Comparison of ENCODE assay signal across 19 cellular contexts in the genomic region with DNA sequence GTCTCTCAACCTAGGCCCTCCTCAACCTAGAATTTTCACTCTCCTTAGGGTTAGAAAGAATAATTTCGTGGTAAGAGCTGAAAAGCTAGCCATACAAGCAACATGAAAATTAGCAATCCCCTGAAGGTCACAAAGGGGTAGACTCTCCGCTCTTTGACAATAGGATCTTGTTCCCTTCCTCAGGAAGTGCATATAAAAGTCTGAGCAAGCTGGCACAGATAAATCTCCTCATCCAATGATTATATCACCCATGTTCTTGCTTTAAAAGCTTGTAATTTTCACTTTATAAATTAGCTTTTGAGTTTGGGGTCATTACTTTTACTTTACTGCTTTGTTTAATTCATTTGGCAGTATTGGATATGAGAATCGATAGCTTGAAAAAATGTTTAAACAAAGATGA.
"Had no signal": no experiment of that assay in that cellular context is flagged by ENCODE, and none has a peak within 500 bp of the region (broad histone marks: within the 10 kb centered on the region; RNA-seq: fewer than 3 reads in every experiment).

No MANE protein-coding gene starts in this region.

- H3K4me1 Mint-ChIP-seq: activated naive CD4-positive, alpha-beta T cell treated with anti-CD3 and anti-CD28 coated beads, Interleukin-2, amount 50 U/mL, for 24 hours; nephron progenitor cell; stimulated activated memory B cell treated with anti-CD40 and anti-IgM and Interleukin-4, amounts not matched to agents 10 μg/mL and 1 μg/mL and 100 μg/mL, for 72 hours had no signal

- H3K27ac Mint-ChIP-seq: activated naive CD4-positive, alpha-beta T cell treated with anti-CD3 and anti-CD28 coated beads, Interleukin-2, amount 50 U/mL, for 24 hours; dendritic cell treated with granulocyte-macrophage colony-stimulating factor and Interleukin-4, amounts not matched to agents 40 ng/mL and 50 ng/mL, for 4 days; effector memory CD8-positive, alpha-beta T cell; nephron progenitor cell; stimulated activated memory B cell treated with anti-CD40 and anti-IgM and Interleukin-4, amounts not matched to agents 10 μg/mL and 1 μg/mL and 100 μg/mL, for 72 hours had no signal

- H3K4me3 Mint-ChIP-seq: activated naive CD4-positive, alpha-beta T cell treated with anti-CD3 and anti-CD28 coated beads, Interleukin-2, amount 50 U/mL, for 24 hours; dendritic cell treated with granulocyte-macrophage colony-stimulating factor and Interleukin-4, amounts not matched to agents 40 ng/mL and 50 ng/mL, for 4 days; effector memory CD8-positive, alpha-beta T cell; nephron progenitor cell; stimulated activated memory B cell treated with anti-CD40 and anti-IgM and Interleukin-4, amounts not matched to agents 10 μg/mL and 1 μg/mL and 100 μg/mL, for 72 hours had no signal

- H3K27me3 Mint-ChIP-seq: activated naive CD4-positive, alpha-beta T cell treated with anti-CD3 and anti-CD28 coated beads, Interleukin-2, amount 50 U/mL, for 24 hours; dendritic cell treated with granulocyte-macrophage colony-stimulating factor and Interleukin-4, amounts not matched to agents 40 ng/mL and 50 ng/mL, for 4 days; effector memory CD8-positive, alpha-beta T cell; stimulated activated memory B cell treated with anti-CD40 and anti-IgM and Interleukin-4, amounts not matched to agents 10 μg/mL and 1 μg/mL and 100 μg/mL, for 72 hours had no signal

- DNase-seq: activated CD4-positive, alpha-beta T cell treated with anti-CD3 and anti-CD28 coated beads, Interleukin-2, amount 50 U/mL, for 4 hours; activated gamma-delta T cell; effector memory CD8-positive, alpha-beta T cell; foreskin fibroblast; hypothalamus; nephron progenitor cell; occipital lobe; posterior cingulate gyrus; sigmoid colon; stimulated activated CD4-positive, alpha-beta T cell treated with anti-CD3 and anti-CD28 coated beads, Interleukin-4, amount 100 ng/mL, for 4 hours; upper lobe of left lung had no signal

- H3K9me3 ChIP-seq: sigmoid colon, thoracic aorta, upper lobe of left lung had no signal

- H3K36me3 ChIP-seq: sigmoid colon, thoracic aorta, upper lobe of left lung had no signal

- H3K9me3 Mint-ChIP-seq: activated naive CD4-positive, alpha-beta T cell treated with anti-CD3 and anti-CD28 coated beads, Interleukin-2, amount 50 U/mL, for 24 hours; effector memory CD8-positive, alpha-beta T cell; stimulated activated memory B cell treated with anti-CD40 and anti-IgM and Interleukin-4, amounts not matched to agents 10 μg/mL and 1 μg/mL and 100 μg/mL, for 72 hours had no signal

- H3K27me3 ChIP-seq: sigmoid colon, upper lobe of left lung had no signal

- H3K4me1 ChIP-seq: sigmoid colon, upper lobe of left lung had no signal

- H3K36me3 Mint-ChIP-seq: activated naive CD4-positive, alpha-beta T cell treated with anti-CD3 and anti-CD28 coated beads, Interleukin-2, amount 50 U/mL, for 24 hours; stimulated activated memory B cell treated with anti-CD40 and anti-IgM and Interleukin-4, amounts not matched to agents 10 μg/mL and 1 μg/mL and 100 μg/mL, for 72 hours had no signal

- ATAC-seq: effector memory CD8-positive, alpha-beta T cell; stimulated activated memory B cell treated with anti-CD40 and anti-IgM and Interleukin-4, amounts not matched to agents 10 μg/mL and 1 μg/mL and 100 μg/mL, for 72 hours had no signal

- H3K4me3 ChIP-seq: lung, sigmoid colon, thoracic aorta, upper lobe of left lung had no signal

- FAIRE-seq: keratinocyte, TTC549 had no signal

- H3K27ac ChIP-seq: epithelial cell of prostate, sigmoid colon, thoracic aorta, upper lobe of left lung had no signal
